In genomic region chr14:21300892-21301291, GRCh38 we compare ENCODE assay signal across 1 cellular context.
TF ChIP-seq lines count a peak whose summit lies in the region.

No MANE protein-coding gene starts in this region.

TF ChIP-seq in HepG2, 621 proteins besides CTCF, POLR2A, EP300 and RAD21 (continued from another document and continues in another):
- TF ChIP-seq, protein P1, sequence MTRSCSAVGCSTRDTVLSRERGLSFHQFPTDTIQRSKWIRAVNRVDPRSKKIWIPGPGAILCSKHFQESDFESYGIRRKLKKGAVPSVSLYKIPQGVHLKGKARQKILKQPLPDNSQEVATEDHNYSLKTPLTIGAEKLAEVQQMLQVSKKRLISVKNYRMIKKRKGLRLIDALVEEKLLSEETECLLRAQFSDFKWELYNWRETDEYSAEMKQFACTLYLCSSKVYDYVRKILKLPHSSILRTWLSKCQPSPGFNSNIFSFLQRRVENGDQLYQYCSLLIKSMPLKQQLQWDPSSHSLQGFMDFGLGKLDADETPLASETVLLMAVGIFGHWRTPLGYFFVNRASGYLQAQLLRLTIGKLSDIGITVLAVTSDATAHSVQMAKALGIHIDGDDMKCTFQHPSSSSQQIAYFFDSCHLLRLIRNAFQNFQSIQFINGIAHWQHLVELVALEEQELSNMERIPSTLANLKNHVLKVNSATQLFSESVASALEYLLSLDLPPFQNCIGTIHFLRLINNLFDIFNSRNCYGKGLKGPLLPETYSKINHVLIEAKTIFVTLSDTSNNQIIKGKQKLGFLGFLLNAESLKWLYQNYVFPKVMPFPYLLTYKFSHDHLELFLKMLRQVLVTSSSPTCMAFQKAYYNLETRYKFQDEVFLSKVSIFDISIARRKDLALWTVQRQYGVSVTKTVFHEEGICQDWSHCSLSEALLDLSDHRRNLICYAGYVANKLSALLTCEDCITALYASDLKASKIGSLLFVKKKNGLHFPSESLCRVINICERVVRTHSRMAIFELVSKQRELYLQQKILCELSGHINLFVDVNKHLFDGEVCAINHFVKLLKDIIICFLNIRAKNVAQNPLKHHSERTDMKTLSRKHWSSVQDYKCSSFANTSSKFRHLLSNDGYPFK (CRISPR knock-in tag; IDR thresholded peaks at IDR 0.05; ENCODE audit: borderline replicate concordance), result peak; percentile 31; the same call in 1 of the 2 replicates
- TF ChIP-seq ZNF839 (CRISPR knock-in tag; IDR thresholded peaks at IDR 0.05; ENCODE audit: borderline replicate concordance) (no peak), RXRB (CRISPR knock-in tag; IDR thresholded peaks at IDR 0.05; ENCODE audit: borderline replicate concordance) (0 out of 2 replicates have a peak, but pooled peaks have one; percentile 7), REXO4 (CRISPR knock-in tag; IDR thresholded peaks at IDR 0.05; ENCODE audit: borderline replicate concordance) (no peak), ARHGAP35 (CRISPR knock-in tag; IDR thresholded peaks at IDR 0.05; ENCODE audit: borderline replicate concordance) (0 out of 2 replicates have a peak, but pooled peaks have one; percentile 47), HOXA5 (CRISPR knock-in tag; IDR thresholded peaks at IDR 0.05) (no peak), TRIM22 (IDR thresholded peaks at IDR 0.05) (no peak), SALL1 (CRISPR knock-in tag; IDR thresholded peaks at IDR 0.05) (peak; percentile 76; the same call in 1 of the 2 replicates), BORCS8-MEF2B (CRISPR knock-in tag; IDR thresholded peaks at IDR 0.05) (peak; percentile 64; the same call in 1 of the 2 replicates), ZNF550 (CRISPR knock-in tag; IDR thresholded peaks at IDR 0.05; ENCODE audit: borderline replicate concordance) (no peak), TEAD3 (CRISPR knock-in tag; optimal IDR thresholded peaks at IDR 0.05; ENCODE audit: borderline replicate concordance) (peak; percentile 44), ARNT (IDR thresholded peaks at IDR 0.05) (no peak), ASH2L (IDR thresholded peaks at IDR 0.05; ENCODE audit: insufficient read length, low read depth, low read length) (no peak), JUND (CRISPR knock-in tag; IDR thresholded peaks at IDR 0.05) (no peak), CBFB (CRISPR knock-in tag; IDR thresholded peaks at IDR 0.05) (0 out of 2 replicates have a peak, but pooled peaks have one; percentile 49), ZNF564 (CRISPR knock-in tag; IDR thresholded peaks at IDR 0.05) (0 out of 2 replicates have a peak, but pooled peaks have one; percentile 44), ZFY (CRISPR knock-in tag; IDR thresholded peaks at IDR 0.05) (0 out of 2 replicates have a peak, but pooled peaks have one; percentile 47), ZNF124 (CRISPR knock-in tag; IDR thresholded peaks at IDR 0.05) (0 out of 2 replicates have a peak, but pooled peaks have one; percentile 49), TAF1 (CRISPR knock-in tag; IDR thresholded peaks at IDR 0.05) (peak; percentile 30; the same call in 1 of the 2 replicates), NFKB2 (CRISPR knock-in tag; IDR thresholded peaks at IDR 0.05; ENCODE audit: borderline replicate concordance) (0 out of 2 replicates have a peak, but pooled peaks have one; percentile 41), U2AF2 (IDR thresholded peaks at IDR 0.05; ENCODE audit: low read depth, low read length) (no peak), ZNF768 (CRISPR knock-in tag; IDR thresholded peaks at IDR 0.05) (peak; percentile 72; the same call in 1 of the 2 replicates), NFYC (CRISPR knock-in tag; IDR thresholded peaks at IDR 0.05) (no peak), IRF9 (CRISPR knock-in tag; IDR thresholded peaks at IDR 0.05; ENCODE audit: borderline replicate concordance) (peak; percentile 53; the same call in 1 of the 2 replicates), ZFP37 (CRISPR knock-in tag; IDR thresholded peaks at IDR 0.05; ENCODE audit: borderline replicate concordance) (no peak), GATAD1 (CRISPR knock-in tag; IDR thresholded peaks at IDR 0.05) (0 out of 2 replicates have a peak, but pooled peaks have one; percentile 11), ZGPAT (CRISPR knock-in tag; IDR thresholded peaks at IDR 0.05) (no peak), TBX2 (CRISPR knock-in tag; IDR thresholded peaks at IDR 0.05; ENCODE audit: borderline replicate concordance) (peak; percentile 37; the same call in 1 of the 2 replicates), ZNF589 (CRISPR knock-in tag; conservative IDR thresholded peaks at IDR 0.05) (no peak), SOX6 (IDR thresholded peaks at IDR 0.05) (no peak), SOX6 (CRISPR knock-in tag; IDR thresholded peaks at IDR 0.05) (no peak), CENPT (CRISPR knock-in tag; IDR thresholded peaks at IDR 0.05; ENCODE audit: low read depth) (peak; percentile 51; the same call in 1 of the 2 replicates), CBX1 (IDR thresholded peaks at IDR 0.05; ENCODE audit: low read depth) (no peak), ZNF318 (CRISPR knock-in tag; IDR thresholded peaks at IDR 0.05) (no peak), LCORL (IDR thresholded peaks at IDR 0.05) (no peak), LCORL (CRISPR knock-in tag; IDR thresholded peaks at IDR 0.05) (0 out of 2 replicates have a peak, but pooled peaks have one; percentile 20), ARID2 (CRISPR knock-in tag; IDR thresholded peaks at IDR 0.05; ENCODE audit: borderline replicate concordance) (peak; percentile 63; the same call in 1 of the 2 replicates)
- TF ChIP-seq, protein P2, sequence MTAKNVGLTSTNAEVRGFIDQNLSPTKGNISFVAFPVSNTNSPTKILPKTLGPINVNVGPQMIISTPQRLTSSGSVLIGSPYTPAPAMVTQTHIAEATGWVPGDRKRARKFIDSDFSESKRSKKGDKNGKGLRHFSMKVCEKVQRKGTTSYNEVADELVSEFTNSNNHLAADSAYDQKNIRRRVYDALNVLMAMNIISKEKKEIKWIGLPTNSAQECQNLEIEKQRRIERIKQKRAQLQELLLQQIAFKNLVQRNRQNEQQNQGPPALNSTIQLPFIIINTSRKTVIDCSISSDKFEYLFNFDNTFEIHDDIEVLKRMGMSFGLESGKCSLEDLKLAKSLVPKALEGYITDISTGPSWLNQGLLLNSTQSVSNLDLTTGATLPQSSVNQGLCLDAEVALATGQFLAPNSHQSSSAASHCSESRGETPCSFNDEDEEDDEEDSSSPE (CRISPR knock-in tag; IDR thresholded peaks at IDR 0.05), result peak; percentile 61
- TF ChIP-seq, protein P3, sequence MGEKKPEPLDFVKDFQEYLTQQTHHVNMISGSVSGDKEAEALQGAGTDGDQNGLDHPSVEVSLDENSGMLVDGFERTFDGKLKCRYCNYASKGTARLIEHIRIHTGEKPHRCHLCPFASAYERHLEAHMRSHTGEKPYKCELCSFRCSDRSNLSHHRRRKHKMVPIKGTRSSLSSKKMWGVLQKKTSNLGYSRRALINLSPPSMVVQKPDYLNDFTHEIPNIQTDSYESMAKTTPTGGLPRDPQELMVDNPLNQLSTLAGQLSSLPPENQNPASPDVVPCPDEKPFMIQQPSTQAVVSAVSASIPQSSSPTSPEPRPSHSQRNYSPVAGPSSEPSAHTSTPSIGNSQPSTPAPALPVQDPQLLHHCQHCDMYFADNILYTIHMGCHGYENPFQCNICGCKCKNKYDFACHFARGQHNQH (CRISPR knock-in tag; IDR thresholded peaks at IDR 0.05), result 0 out of 2 replicates have a peak, but pooled peaks have one; percentile 30
- TF ChIP-seq, protein P4, sequence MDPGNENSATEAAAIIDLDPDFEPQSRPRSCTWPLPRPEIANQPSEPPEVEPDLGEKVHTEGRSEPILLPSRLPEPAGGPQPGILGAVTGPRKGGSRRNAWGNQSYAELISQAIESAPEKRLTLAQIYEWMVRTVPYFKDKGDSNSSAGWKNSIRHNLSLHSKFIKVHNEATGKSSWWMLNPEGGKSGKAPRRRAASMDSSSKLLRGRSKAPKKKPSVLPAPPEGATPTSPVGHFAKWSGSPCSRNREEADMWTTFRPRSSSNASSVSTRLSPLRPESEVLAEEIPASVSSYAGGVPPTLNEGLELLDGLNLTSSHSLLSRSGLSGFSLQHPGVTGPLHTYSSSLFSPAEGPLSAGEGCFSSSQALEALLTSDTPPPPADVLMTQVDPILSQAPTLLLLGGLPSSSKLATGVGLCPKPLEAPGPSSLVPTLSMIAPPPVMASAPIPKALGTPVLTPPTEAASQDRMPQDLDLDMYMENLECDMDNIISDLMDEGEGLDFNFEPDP (CRISPR knock-in tag; conservative IDR thresholded peaks at IDR 0.05), result no peak
- TF ChIP-seq, protein P5, sequence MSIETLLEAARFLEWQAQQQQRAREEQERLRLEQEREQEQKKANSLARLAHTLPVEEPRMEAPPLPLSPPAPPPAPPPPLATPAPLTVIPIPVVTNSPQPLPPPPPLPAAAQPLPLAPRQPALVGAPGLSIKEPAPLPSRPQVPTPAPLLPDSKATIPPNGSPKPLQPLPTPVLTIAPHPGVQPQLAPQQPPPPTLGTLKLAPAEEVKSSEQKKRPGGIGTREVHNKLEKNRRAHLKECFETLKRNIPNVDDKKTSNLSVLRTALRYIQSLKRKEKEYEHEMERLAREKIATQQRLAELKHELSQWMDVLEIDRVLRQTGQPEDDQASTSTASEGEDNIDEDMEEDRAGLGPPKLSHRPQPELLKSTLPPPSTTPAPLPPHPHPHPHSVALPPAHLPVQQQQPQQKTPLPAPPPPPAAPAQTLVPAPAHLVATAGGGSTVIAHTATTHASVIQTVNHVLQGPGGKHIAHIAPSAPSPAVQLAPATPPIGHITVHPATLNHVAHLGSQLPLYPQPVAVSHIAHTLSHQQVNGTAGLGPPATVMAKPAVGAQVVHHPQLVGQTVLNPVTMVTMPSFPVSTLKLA (IDR thresholded peaks at IDR 0.05), result peak; percentile 23; the same call in 1 of the 2 replicates
